Comparison of ENCODE assay signal across 19 cellular contexts in the genomic region with DNA sequence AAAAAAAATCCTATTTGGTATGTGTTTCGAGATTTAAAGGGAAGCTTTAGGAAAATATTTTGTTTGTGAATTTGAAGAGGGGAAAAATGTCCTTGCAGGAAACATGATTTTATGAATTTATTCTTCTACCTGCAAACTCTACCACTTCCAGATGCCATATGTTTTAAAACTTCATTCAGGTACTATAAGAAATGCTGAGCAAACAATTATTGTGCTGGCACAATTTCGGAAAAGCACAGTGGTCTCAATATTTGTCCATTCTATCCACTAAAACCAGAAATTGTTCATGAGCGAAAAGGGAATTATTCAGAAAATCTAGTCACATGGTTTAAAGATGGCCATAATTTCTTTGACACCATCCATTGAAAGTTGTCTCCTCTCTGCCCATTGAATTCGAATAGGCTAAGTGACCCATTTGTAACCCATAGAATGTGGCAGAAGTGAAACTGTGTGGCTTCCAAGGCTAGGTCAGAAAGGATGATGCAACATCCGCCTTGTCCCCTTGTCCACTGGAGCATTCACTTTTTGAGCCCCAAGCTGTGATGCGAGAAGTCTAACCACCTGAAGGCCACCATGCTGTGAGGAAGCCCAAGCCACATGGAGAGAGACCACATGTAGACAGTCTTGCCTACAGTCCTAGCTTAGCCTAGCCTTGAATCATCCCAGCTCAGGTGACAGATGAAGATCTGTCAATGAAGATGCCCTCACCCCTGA.
A peak's percentile ranks its signal among the peaks of the same experiment; 100 is the strongest.
DNase-seq lines count a peak whose midpoint lies in the region; ATAC-seq and TF ChIP-seq lines count a peak whose summit lies in the region.
"Had no signal": no experiment of that assay in that cellular context is flagged by ENCODE, and none has a peak within 500 bp of the region (broad histone marks: within the 10 kb centered on the region; RNA-seq: fewer than 3 reads in every experiment).

No MANE protein-coding gene starts in this region.

- H4K91ac ChIP-seq in mesenchymal stem cell (ENCODE audit: low read length), result no peak overlapping the region

- no peak overlapping the region for H3K14ac ChIP-seq in mesenchymal stem cell (ENCODE audit: low read length in 2 of 2)

- H3K4me1 ChIP-seq in mesenchymal stem cell (ENCODE audit: control insufficient read depth, insufficient read depth, low read depth, low read length), result peaks cover 5% of the 10 kb centered on the region
- H3K4me1 ChIP-seq: Peyer's patch, SJCRH30 had no signal

- H3K79me1 ChIP-seq in mesenchymal stem cell (replicated peaks; ENCODE audit: low read length, poor library complexity, severe bottlenecking), result no peaks in the 10 kb centered on the region

- DNase-seq in GM13976 (ENCODE audit: low spot score) (peak; percentile 20), NOMO-1 treated with DMSO at 0.1 percent for 48 hours (lab: John Stamatoyannopoulos, UW; ENCODE audit: unreplicated experiment) (peak; percentile 44), mesenchymal stem cell (no peak), HUDEP-2 (lab: John Stamatoyannopoulos, UW; ENCODE audit: unreplicated experiment in 76 of 76) (no peak), NCI-H1092 (lab: John Stamatoyannopoulos, UW) (no peak)
- DNase-seq: activated CD4-positive, alpha-beta T cell treated with anti-CD3 and anti-CD28 coated beads for 36 hours; anterior cingulate cortex; CD4-positive, alpha-beta T cell; DMS 273 treated with DMSO at 0.1 percent for 48 hours; kidney; NCI-H1694 treated with DMSO at 0.1 percent for 48 hours; Peyer's patch; SJCRH30; substantia nigra; T-cell had no signal

- no peak overlapping the region for H4K8ac ChIP-seq in mesenchymal stem cell (ENCODE audit: low read length)

- peak overlapping the region in 1 of 2 experiments; percentile 40 for H3K23ac ChIP-seq in mesenchymal stem cell (ENCODE audit: low read length in 2 of 2)

- no peaks in the 10 kb centered on the region for H3K36me3 ChIP-seq in mesenchymal stem cell (ENCODE audit: control insufficient read depth in 1 of 2, insufficient read depth in 2 of 2, low read depth in 1 of 2, low read length in 2 of 2)
- H3K36me3 ChIP-seq: cardiac muscle cell, Peyer's patch, SJCRH30 had no signal

- H3K4ac ChIP-seq in mesenchymal stem cell (ENCODE audit: low read depth in 1 of 2, low read length in 2 of 2), result peak overlapping the region in 1 of 2 experiments; percentile 88

- no peak overlapping the region for H3K27ac ChIP-seq in mesenchymal stem cell (ENCODE audit: low read length, poor library complexity, severe bottlenecking)
- H3K27ac ChIP-seq: cardiac muscle cell, Peyer's patch, SJCRH30 had no signal

- H3K18ac ChIP-seq in mesenchymal stem cell (ENCODE audit: low read depth in 1 of 2, low read length in 2 of 2), result peak overlapping the region in 1 of 2 experiments; percentile 78

- no peak overlapping the region for H3K4me3 ChIP-seq in mesenchymal stem cell (ENCODE audit: insufficient read depth in 1 of 2, low read depth in 1 of 2, low read length in 2 of 2)
- H3K4me3 ChIP-seq: cardiac muscle cell, lung, Peyer's patch, SJCRH30 had no signal

- no peak overlapping the region for H2BK15ac ChIP-seq in mesenchymal stem cell (ENCODE audit: low read depth, poor library complexity, severe bottlenecking)

- H3K9ac ChIP-seq in mesenchymal stem cell (ENCODE audit: low read length), result no peak overlapping the region

- peak overlapping the region in 1 of 2 experiments; percentile 95 for H2BK12ac ChIP-seq in mesenchymal stem cell (ENCODE audit: low read length in 2 of 2)

- peak overlapping the region; percentile 69 for H2AFZ ChIP-seq in mesenchymal stem cell (ENCODE audit: low read depth, low read length)

- no peak overlapping the region for H2BK5ac ChIP-seq in mesenchymal stem cell (ENCODE audit: low read depth, low read length, poor library complexity, severe bottlenecking)

- H3K4me2 ChIP-seq in mesenchymal stem cell (ENCODE audit: low read length, poor library complexity, severe bottlenecking), result no peak overlapping the region

- TF ChIP-seq CTCF in GM13976 (IDR thresholded peaks at IDR 0.05; ENCODE audit: borderline replicate concordance, control extremely low read depth, extremely low read depth, insufficient read depth, missing control alignments), result no peak

- H3K27me3 ChIP-seq in mesenchymal stem cell (ENCODE audit: control insufficient read depth in 1 of 2, insufficient read depth in 1 of 2, low read length in 2 of 2), result no peaks in the 10 kb centered on the region
- H3K27me3 ChIP-seq: Peyer's patch, SJCRH30 had no signal

- no peaks in the 10 kb centered on the region for H3K9me3 ChIP-seq in mesenchymal stem cell (ENCODE audit: control insufficient read depth, low read length)
- H3K9me3 ChIP-seq: Peyer's patch, SJCRH30 had no signal

- peak; percentile 60 for ATAC-seq in HG03066 (IDR thresholded peaks at IDR 0.05; ENCODE audit: low read depth, unreplicated experiment)
- ATAC-seq in HG03432 (IDR thresholded peaks at IDR 0.05; ENCODE audit: unreplicated experiment), result no peak
- ATAC-seq: activated CD4-positive, alpha-beta T cell treated with anti-CD3 and anti-CD28 coated beads for 36 hours; T-cell had no signal

- H2BK120ac ChIP-seq in mesenchymal stem cell (ENCODE audit: low read depth, low read length), result no peak overlapping the region

- no peak overlapping the region for H2AK5ac ChIP-seq in mesenchymal stem cell (ENCODE audit: low read length, severe bottlenecking)

- in situ Hi-C loops in GM13976 (cut with MboI; ENCODE audit: low sequenced_read_pairs, unreplicated experiment), result no loop called here

- WGBS in mesenchymal stem cell, result 97% methylated on average over 6 of the region's 6 CpGs

Comparison
In these comparisons a context has a peak if more than half of its experiments do, and no peak if none do; other contexts are left out.
1. DNase-seq: peak in GM13976 (single experiment) and NOMO-1 treated with DMSO at 0.1 percent for 48 hours (single experiment); none in mesenchymal stem cell (single experiment), HUDEP-2 (0 of 76) and NCI-H1092 (single experiment).